ENCODE assay signal across 1 cellular context in genomic region chr6:26199057-26199772, GRCh38.
TF ChIP-seq lines count a peak whose summit lies in the region.

No MANE protein-coding gene starts in this region.

TF ChIP-seq in K562, 482 proteins besides CTCF, POLR2A, EP300 and RAD21 (continued from another document):
- TF ChIP-seq AFF4 (CRISPR knock-in tag; IDR thresholded peaks at IDR 0.05) (peak; percentile 100), FOXK2 (conservative IDR thresholded peaks at IDR 0.05 in 1 of 2, IDR thresholded peaks at IDR 0.05 in 1 of 2; ENCODE audit: low read depth in 2 of 2) (peak; percentile 64 to 73), BRF1 (IDR thresholded peaks at IDR 0.05; ENCODE audit: borderline replicate concordance, extremely low read depth, insufficient read length) (no peak), SMARCA5 (IDR thresholded peaks at IDR 0.05) (no peak), NR2C2 (CRISPR knock-in tag; IDR thresholded peaks at IDR 0.05) (no peak; the same call in none of the 2 replicates), NR2C2 (tag; IDR thresholded peaks at IDR 0.05) (peak; percentile 55; the same call in 1 of the 2 replicates), ZNF324 (CRISPR knock-in tag; IDR thresholded peaks at IDR 0.05) (no peak), RAD51 (IDR thresholded peaks at IDR 0.05; ENCODE audit: borderline replicate concordance, low read depth) (no peak), ELF4 (CRISPR knock-in tag; IDR thresholded peaks at IDR 0.05) (no peak), HNRNPUL1 (IDR thresholded peaks at IDR 0.05; ENCODE audit: low read length) (peak; percentile 44; the same call in 1 of the 2 replicates), NR3C1 (CRISPR knock-in tag; IDR thresholded peaks at IDR 0.05) (no peak), SFPQ (IDR thresholded peaks at IDR 0.05; ENCODE audit: low read depth, low read length) (no peak), ZNF57 (CRISPR knock-in tag; IDR thresholded peaks at IDR 0.05) (no peak; the same call in 1 of the 2 replicates), ZBED1 (IDR thresholded peaks at IDR 0.05) (peak; percentile 96), PHF21A (IDR thresholded peaks at IDR 0.05; ENCODE audit: borderline replicate concordance, low read depth) (no peak), ETV6 (IDR thresholded peaks at IDR 0.05; ENCODE audit: borderline replicate concordance in 1 of 2, low read depth in 2 of 2, low read length in 1 of 2) (no peak), ETV6 (CRISPR knock-in tag; IDR thresholded peaks at IDR 0.05; ENCODE audit: borderline replicate concordance) (no peak), PRMT5 (CRISPR knock-in tag; IDR thresholded peaks at IDR 0.05) (no peak), BRD9 (IDR thresholded peaks at IDR 0.05; ENCODE audit: low read depth, partially characterized antibody) (no peak), KLF10 (CRISPR knock-in tag; IDR thresholded peaks at IDR 0.05) (no peak), FOXJ3 (CRISPR knock-in tag; IDR thresholded peaks at IDR 0.05) (no peak), ETV5 (CRISPR knock-in tag; IDR thresholded peaks at IDR 0.05; ENCODE audit: low read depth) (0 out of 2 replicates have a peak, but pooled peaks have one; percentile 10), PHTF2 (CRISPR knock-in tag; IDR thresholded peaks at IDR 0.05) (no peak), ZHX1 (conservative IDR thresholded peaks at IDR 0.05; ENCODE audit: low read length) (0 out of 2 replicates have a peak, but pooled peaks have one; percentile 10), ZNF212 (CRISPR knock-in tag; IDR thresholded peaks at IDR 0.05) (no peak; the same call in 1 of the 2 replicates), ZNF764 (CRISPR knock-in tag; IDR thresholded peaks at IDR 0.05; ENCODE audit: low read depth) (0 out of 2 replicates have a peak, but pooled peaks have one; percentile 27), ZNF277 (CRISPR knock-in tag; IDR thresholded peaks at IDR 0.05; ENCODE audit: borderline replicate concordance) (no peak), CREBBP (IDR thresholded peaks at IDR 0.05; ENCODE audit: low read depth, low read length) (no peak), TBP (optimal IDR thresholded peaks at IDR 0.05; ENCODE audit: low read depth, low read length) (no peak), SAFB2 (IDR thresholded peaks at IDR 0.05; ENCODE audit: borderline replicate concordance, low read depth, low read length, severe bottlenecking) (no peak), HDAC3 (IDR thresholded peaks at IDR 0.05; ENCODE audit: borderline replicate concordance, partially characterized antibody) (no peak), C11orf30 (IDR thresholded peaks at IDR 0.05; ENCODE audit: low read depth) (no peak), PHF20 (IDR thresholded peaks at IDR 0.05; ENCODE audit: partially characterized antibody) (no peak), MCM3 (IDR thresholded peaks at IDR 0.05) (no peak), BHLHE40 (IDR thresholded peaks at IDR 0.05; ENCODE audit: low read length) (no peak), POLR2B (IDR thresholded peaks at IDR 0.05; ENCODE audit: low read depth, partially characterized antibody) (peak; percentile 98), CSDE1 (IDR thresholded peaks at IDR 0.05) (peak in 1 of 2 experiments; percentile 60; a peak in 1 of 4 replicates), GMEB1 (CRISPR knock-in tag; IDR thresholded peaks at IDR 0.05) (no peak), JUN (IDR thresholded peaks at IDR 0.05; ENCODE audit: borderline replicate concordance, low read depth, low read length) (no peak), JUN (CRISPR knock-in tag; IDR thresholded peaks at IDR 0.05; ENCODE audit: borderline replicate concordance) (peak; percentile 71; the same call in 1 of the 2 replicates), CHD2 (IDR thresholded peaks at IDR 0.05; ENCODE audit: low read depth, low read length) (peak; percentile 63; the same call in 1 of the 2 replicates), ATF1 (CRISPR knock-in tag; IDR thresholded peaks at IDR 0.05) (no peak; the same call in 1 of the 2 replicates), ATF1 (tag; IDR thresholded peaks at IDR 0.05) (peak; percentile 80), SOX6 (IDR thresholded peaks at IDR 0.05) (no peak), PCBP1 (IDR thresholded peaks at IDR 0.05; ENCODE audit: low read depth, low read length, poor library complexity, severe bottlenecking) (peak; percentile 98), CHAMP1 (IDR thresholded peaks at IDR 0.05) (no peak; the same call in none of the 2 replicates), LCOR (CRISPR knock-in tag; IDR thresholded peaks at IDR 0.05) (no peak; the same call in none of the 2 replicates), SMC3 (conservative IDR thresholded peaks at IDR 0.05; ENCODE audit: insufficient read depth, low read depth, low read length) (no peak), ZBTB17 (CRISPR knock-in tag; IDR thresholded peaks at IDR 0.05) (no peak)
- TF ChIP-seq, protein P1, sequence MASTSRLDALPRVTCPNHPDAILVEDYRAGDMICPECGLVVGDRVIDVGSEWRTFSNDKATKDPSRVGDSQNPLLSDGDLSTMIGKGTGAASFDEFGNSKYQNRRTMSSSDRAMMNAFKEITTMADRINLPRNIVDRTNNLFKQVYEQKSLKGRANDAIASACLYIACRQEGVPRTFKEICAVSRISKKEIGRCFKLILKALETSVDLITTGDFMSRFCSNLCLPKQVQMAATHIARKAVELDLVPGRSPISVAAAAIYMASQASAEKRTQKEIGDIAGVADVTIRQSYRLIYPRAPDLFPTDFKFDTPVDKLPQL (IDR thresholded peaks at IDR 0.05; ENCODE audit: extremely low read depth, insufficient read length): peak; percentile 97
- TF ChIP-seq, protein P2, sequence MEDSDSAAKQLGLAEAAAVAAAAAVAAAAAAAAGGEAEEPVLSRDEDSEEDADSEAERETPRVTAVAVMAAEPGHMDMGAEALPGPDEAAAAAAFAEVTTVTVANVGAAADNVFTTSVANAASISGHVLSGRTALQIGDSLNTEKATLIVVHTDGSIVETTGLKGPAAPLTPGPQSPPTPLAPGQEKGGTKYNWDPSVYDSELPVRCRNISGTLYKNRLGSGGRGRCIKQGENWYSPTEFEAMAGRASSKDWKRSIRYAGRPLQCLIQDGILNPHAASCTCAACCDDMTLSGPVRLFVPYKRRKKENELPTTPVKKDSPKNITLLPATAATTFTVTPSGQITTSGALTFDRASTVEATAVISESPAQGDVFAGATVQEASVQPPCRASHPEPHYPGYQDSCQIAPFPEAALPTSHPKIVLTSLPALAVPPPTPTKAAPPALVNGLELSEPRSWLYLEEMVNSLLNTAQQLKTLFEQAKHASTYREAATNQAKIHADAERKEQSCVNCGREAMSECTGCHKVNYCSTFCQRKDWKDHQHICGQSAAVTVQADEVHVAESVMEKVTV (CRISPR knock-in tag; IDR thresholded peaks at IDR 0.05): no peak; the same call in 1 of the 2 replicates
